In the genomic region with DNA sequence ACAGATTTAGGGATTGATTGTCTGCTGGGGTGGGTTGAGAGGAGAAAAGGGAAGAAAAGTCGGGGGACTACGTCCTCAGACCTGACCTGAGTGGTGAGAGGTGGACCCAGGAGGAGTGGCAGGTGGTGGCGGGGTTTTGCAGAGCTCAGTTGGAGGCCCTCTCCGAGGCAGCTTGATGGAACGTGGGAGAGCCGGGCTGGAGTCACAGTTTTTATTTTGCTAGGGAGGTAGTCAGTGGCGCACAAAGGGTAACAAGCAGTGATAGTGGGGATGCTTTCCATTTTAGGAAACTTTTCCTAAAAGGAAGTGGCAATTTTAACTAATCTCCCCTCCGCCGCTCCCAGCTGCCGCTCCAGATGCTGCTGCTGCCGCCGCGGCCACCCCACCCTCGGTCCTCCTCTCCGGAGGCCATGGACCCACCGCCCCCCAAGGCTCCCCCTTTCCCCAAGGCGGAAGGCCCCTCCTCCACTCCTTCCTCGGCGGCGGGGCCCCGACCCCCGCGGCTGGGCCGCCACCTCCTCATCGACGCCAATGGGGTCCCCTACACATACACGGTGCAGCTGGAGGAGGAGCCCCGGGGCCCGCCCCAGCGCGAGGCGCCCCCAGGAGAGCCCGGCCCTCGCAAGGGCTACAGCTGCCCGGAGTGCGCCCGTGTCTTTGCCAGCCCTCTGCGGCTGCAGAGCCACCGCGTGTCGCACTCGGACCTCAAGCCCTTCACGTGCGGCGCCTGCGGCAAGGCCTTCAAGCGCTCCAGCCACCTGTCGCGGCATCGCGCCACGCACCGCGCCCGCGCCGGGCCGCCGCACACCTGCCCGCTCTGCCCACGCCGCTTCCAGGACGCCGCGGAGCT, we compare ENCODE assay signal across 8 cellular contexts. TPM values are rescaled to one million over a fixed set of nuclear protein-coding genes. Genes with fewer than 3 reads are reported as not detected.
A peak's percentile ranks its signal among the peaks of the same experiment; 100 is the strongest.
DNase-seq lines count a peak whose midpoint lies in the region; ATAC-seq lines count a peak whose summit lies in the region.

No MANE protein-coding gene starts in this region.

- H3K9me3 Mint-ChIP-seq in activated T-cell treated with anti-CD3 and anti-CD28 coated beads, Interleukin-2, amount 50 U/mL, for 72 hours = peaks cover 0 to 2% of the 10 kb centered on the region in 2 donors

- H3K27ac ChIP-seq in HUES48 (ENCODE audit: low read depth, low read length) = peak overlapping the region; percentile 90

- H3K36me3 Mint-ChIP-seq in activated T-cell treated with anti-CD3 and anti-CD28 coated beads, Interleukin-2, amount 50 U/mL, for 72 hours (ENCODE audit: insufficient read depth in 2 of 2) = peaks cover 7 to 22% of the 10 kb centered on the region in 2 donors

- H3K4me3 Mint-ChIP-seq in activated T-cell treated with anti-CD3 and anti-CD28 coated beads, Interleukin-2, amount 50 U/mL, for 72 hours = peak overlapping the region; percentile 89 to 96

- peak in 1 of 2 donors; percentile 10 for ATAC-seq in activated T-cell treated with anti-CD3 and anti-CD28 coated beads, Interleukin-2, amount 50 U/mL, for 72 hours (replicated peaks in 1 of 2)
- peak; percentile 8 to 13 for ATAC-seq in left cardiac atrium
- no peak for ATAC-seq in GM21576 (IDR thresholded peaks at IDR 0.05; ENCODE audit: unreplicated experiment)
- ATAC-seq in GM21737 (IDR thresholded peaks at IDR 0.05; ENCODE audit: unreplicated experiment) = no peak
- no peak for ATAC-seq in GM21529 (IDR thresholded peaks at IDR 0.05; ENCODE audit: unreplicated experiment)

- no peaks in the 10 kb centered on the region for H3K9me3 ChIP-seq in HUES48 (ENCODE audit: control insufficient read depth, insufficient read depth, low read length)

- no peaks in the 10 kb centered on the region for H3K27me3 ChIP-seq in HUES48 (ENCODE audit: control insufficient read depth, insufficient read depth, low read length)

- H3K4me1 ChIP-seq in HUES48 (ENCODE audit: control insufficient read depth, insufficient read depth, low read length) = peaks cover 14% of the 10 kb centered on the region

- H3K36me3 ChIP-seq in HUES48 (ENCODE audit: control insufficient read depth, insufficient read depth, low read length) = peaks cover 16% of the 10 kb centered on the region

- intact Hi-C loops in left cardiac atrium (cut with DNase I) = no loop called here

- DNase-seq in Daoy (ENCODE audit: low read depth) = peak; percentile 48
- peak in 1 of 2 donors; percentile 49 for DNase-seq in activated T-cell treated with anti-CD3 and anti-CD28 coated beads, Interleukin-2, amount 50 U/mL, for 72 hours
- peak; percentile 49 for DNase-seq in left cardiac atrium
- DNase-seq in skeletal muscle cell (ENCODE audit: low read depth) = no peak

- H3K27me3 Mint-ChIP-seq in activated T-cell treated with anti-CD3 and anti-CD28 coated beads, Interleukin-2, amount 50 U/mL, for 72 hours (ENCODE audit: low read depth) = no peaks in the 10 kb centered on the region

- H3K4me3 ChIP-seq in HUES48 (ENCODE audit: low read depth, low read length) (peak overlapping the region; percentile 76), skeletal muscle cell (ENCODE audit: low read depth, low read length) (peak overlapping the region; percentile 92)

- peak overlapping the region; percentile 73 for H3K9ac ChIP-seq in HUES48 (ENCODE audit: low read depth, low read length)

- H3K4me1 Mint-ChIP-seq in activated T-cell treated with anti-CD3 and anti-CD28 coated beads, Interleukin-2, amount 50 U/mL, for 72 hours (ENCODE audit: low read depth) = peaks cover 74% of the 10 kb centered on the region

- H3K27ac Mint-ChIP-seq in activated T-cell treated with anti-CD3 and anti-CD28 coated beads, Interleukin-2, amount 50 U/mL, for 72 hours = peak overlapping the region; percentile 90

RNA-seq across cellular contexts. Expression of a gene that starts 1.1 kb away (rescaled TPM):
- total RNA-seq in Daoy (2014; rRNA removed; shearing (Covaris generic)) = 10.1 and 15.9 TPM in 2 replicates
- 10 to 100 TPM; 43.1 to 50.7 TPM for total RNA-seq in activated T-cell treated with anti-CD3 and anti-CD28 coated beads, Interleukin-2, amount 50 U/mL, for 72 hours
- total RNA-seq in left cardiac atrium = 1 to 10 TPM; 8.4 to 8.6 TPM

RNA-seq across cellular contexts. Expression of a gene that starts 1.6 kb away (rescaled TPM):
- 1.8 and 2.4 TPM in 2 replicates for total RNA-seq in Daoy (2014; rRNA removed; shearing (Covaris generic))
- 10 to 100 TPM; 46.1 to 47.8 TPM for total RNA-seq in activated T-cell treated with anti-CD3 and anti-CD28 coated beads, Interleukin-2, amount 50 U/mL, for 72 hours
- 10 to 100 TPM; 17.7 to 27.7 TPM for total RNA-seq in left cardiac atrium

RNA-seq across cellular contexts. Expression of a gene that starts 5.6 kb away (rescaled TPM):
- total RNA-seq in Daoy (2014; rRNA removed; shearing (Covaris generic)) = 8.2 and 8.6 TPM in 2 replicates
- 10 to 100 TPM; 13.8 to 21.7 TPM for total RNA-seq in activated T-cell treated with anti-CD3 and anti-CD28 coated beads, Interleukin-2, amount 50 U/mL, for 72 hours
- 10 to 100 TPM; 17.4 to 19.4 TPM for total RNA-seq in left cardiac atrium

RNA-seq across cellular contexts. Expression of a gene that starts 12.5 kb away (rescaled TPM):
- total RNA-seq in Daoy (2014; rRNA removed; shearing (Covaris generic)) = 218 and 267 TPM in 2 replicates
- total RNA-seq in activated T-cell treated with anti-CD3 and anti-CD28 coated beads, Interleukin-2, amount 50 U/mL, for 72 hours = 100 to 1,000 TPM; 128 to 137 TPM
- total RNA-seq in left cardiac atrium = 10 to 100 TPM; 82.4 to 87.5 TPM

RNA-seq across cellular contexts. Expression of a gene that starts 18.0 kb away (rescaled TPM):
- 5.8 and 6.1 TPM in 2 replicates for total RNA-seq in Daoy (2014; rRNA removed; shearing (Covaris generic))
- total RNA-seq in activated T-cell treated with anti-CD3 and anti-CD28 coated beads, Interleukin-2, amount 50 U/mL, for 72 hours = 1 to 10 TPM; 4.3 to 6.9 TPM
- 10 to 100 TPM; 11.1 to 11.7 TPM for total RNA-seq in left cardiac atrium

Comparison
In these comparisons a context has a peak if more than half of its experiments do, and no peak if none do; other contexts are left out.
1. ATAC-seq: peak in left cardiac atrium (2 of 2); none in GM21576 (single experiment), GM21737 (single experiment) and GM21529 (single experiment).